In genomic region chr1:179293340-179294327, GRCh38 we compare ENCODE assay signal across 1 cellular context.
A peak's percentile ranks its signal among the peaks of the same experiment; 100 is the strongest.
TF ChIP-seq lines count a peak whose summit lies in the region.

Gene SOAT1, plus strand, starts transcription at chr1:179293797. Its CDS starts 8,888 bp downstream, at chr1:179302685.

TF ChIP-seq in HepG2, 621 proteins besides CTCF, POLR2A, EP300 and RAD21 (continued from another document and continues in another):
- TF ChIP-seq, protein P1, sequence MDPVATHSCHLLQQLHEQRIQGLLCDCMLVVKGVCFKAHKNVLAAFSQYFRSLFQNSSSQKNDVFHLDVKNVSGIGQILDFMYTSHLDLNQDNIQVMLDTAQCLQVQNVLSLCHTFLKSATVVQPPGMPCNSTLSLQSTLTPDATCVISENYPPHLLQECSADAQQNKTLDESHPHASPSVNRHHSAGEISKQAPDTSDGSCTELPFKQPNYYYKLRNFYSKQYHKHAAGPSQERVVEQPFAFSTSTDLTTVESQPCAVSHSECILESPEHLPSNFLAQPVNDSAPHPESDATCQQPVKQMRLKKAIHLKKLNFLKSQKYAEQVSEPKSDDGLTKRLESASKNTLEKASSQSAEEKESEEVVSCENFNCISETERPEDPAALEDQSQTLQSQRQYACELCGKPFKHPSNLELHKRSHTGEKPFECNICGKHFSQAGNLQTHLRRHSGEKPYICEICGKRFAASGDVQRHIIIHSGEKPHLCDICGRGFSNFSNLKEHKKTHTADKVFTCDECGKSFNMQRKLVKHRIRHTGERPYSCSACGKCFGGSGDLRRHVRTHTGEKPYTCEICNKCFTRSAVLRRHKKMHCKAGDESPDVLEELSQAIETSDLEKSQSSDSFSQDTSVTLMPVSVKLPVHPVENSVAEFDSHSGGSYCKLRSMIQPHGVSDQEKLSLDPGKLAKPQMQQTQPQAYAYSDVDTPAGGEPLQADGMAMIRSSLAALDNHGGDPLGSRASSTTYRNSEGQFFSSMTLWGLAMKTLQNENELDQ (CRISPR knock-in tag; IDR thresholded peaks at IDR 0.05; ENCODE audit: borderline replicate concordance): no peak
- TF ChIP-seq, protein P2, sequence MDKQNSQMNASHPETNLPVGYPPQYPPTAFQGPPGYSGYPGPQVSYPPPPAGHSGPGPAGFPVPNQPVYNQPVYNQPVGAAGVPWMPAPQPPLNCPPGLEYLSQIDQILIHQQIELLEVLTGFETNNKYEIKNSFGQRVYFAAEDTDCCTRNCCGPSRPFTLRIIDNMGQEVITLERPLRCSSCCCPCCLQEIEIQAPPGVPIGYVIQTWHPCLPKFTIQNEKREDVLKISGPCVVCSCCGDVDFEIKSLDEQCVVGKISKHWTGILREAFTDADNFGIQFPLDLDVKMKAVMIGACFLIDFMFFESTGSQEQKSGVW (CRISPR knock-in tag; IDR thresholded peaks at IDR 0.05; ENCODE audit: borderline replicate concordance): no peak; the same call in 1 of the 2 replicates
- TF ChIP-seq BRCA1 (CRISPR knock-in tag; IDR thresholded peaks at IDR 0.05) (no peak), PHF5A (CRISPR knock-in tag; IDR thresholded peaks at IDR 0.05; ENCODE audit: low read depth, unreplicated experiment) (no peak), CBX2 (IDR thresholded peaks at IDR 0.05; ENCODE audit: low read depth, low read length) (no peak), CBX2 (CRISPR knock-in tag; IDR thresholded peaks at IDR 0.05; ENCODE audit: low read depth) (no peak), SP5 (CRISPR knock-in tag; IDR thresholded peaks at IDR 0.05; ENCODE audit: borderline replicate concordance, low read depth) (peak; percentile 71; the same call in 1 of the 2 replicates), ZNF616 (CRISPR knock-in tag; IDR thresholded peaks at IDR 0.05; ENCODE audit: low read depth) (no peak; the same call in 1 of the 2 replicates), MAZ (IDR thresholded peaks at IDR 0.05; ENCODE audit: borderline replicate concordance, low read depth, low read length) (no peak; the same call in 1 of the 2 replicates), MAZ (CRISPR knock-in tag; IDR thresholded peaks at IDR 0.05; ENCODE audit: low read depth) (peak; percentile 83), HNF4G (IDR thresholded peaks at IDR 0.05; ENCODE audit: borderline replicate concordance, low read depth, low read length) (no peak), HNF4G (CRISPR knock-in tag; IDR thresholded peaks at IDR 0.05; ENCODE audit: borderline replicate concordance, low read depth) (0 out of 2 replicates have a peak, but pooled peaks have one; percentile 22), ZNF660 (CRISPR knock-in tag; IDR thresholded peaks at IDR 0.05; ENCODE audit: borderline replicate concordance, low read depth) (no peak), ZNF672 (CRISPR knock-in tag; IDR thresholded peaks at IDR 0.05) (peak; percentile 52; the same call in 1 of the 2 replicates), NBN (conservative IDR thresholded peaks at IDR 0.05) (no peak), HES4 (CRISPR knock-in tag; IDR thresholded peaks at IDR 0.05; ENCODE audit: borderline replicate concordance) (peak; percentile 73; the same call in 1 of the 2 replicates), MYC (CRISPR knock-in tag; IDR thresholded peaks at IDR 0.05; ENCODE audit: borderline replicate concordance) (peak; percentile 62; the same call in 1 of the 2 replicates), ZNF20 (CRISPR knock-in tag; IDR thresholded peaks at IDR 0.05) (no peak), TCF7L2 (IDR thresholded peaks at IDR 0.05; ENCODE audit: low read depth, low read length) (no peak), ZNF629 (CRISPR knock-in tag; conservative IDR thresholded peaks at IDR 0.05) (no peak), ZFP41 (CRISPR knock-in tag; IDR thresholded peaks at IDR 0.05; ENCODE audit: borderline replicate concordance) (no peak), TBX2 (CRISPR knock-in tag; IDR thresholded peaks at IDR 0.05; ENCODE audit: borderline replicate concordance) (peak; percentile 82; the same call in 1 of the 2 replicates), ZNF121 (CRISPR knock-in tag; IDR thresholded peaks at IDR 0.05) (no peak), ZNF34 (CRISPR knock-in tag; IDR thresholded peaks at IDR 0.05; ENCODE audit: borderline replicate concordance) (peak; percentile 68; the same call in 1 of the 2 replicates), ZNF446 (CRISPR knock-in tag; IDR thresholded peaks at IDR 0.05) (no peak), JDP2 (CRISPR knock-in tag; IDR thresholded peaks at IDR 0.05; ENCODE audit: borderline replicate concordance) (no peak), ZNF784 (CRISPR knock-in tag; IDR thresholded peaks at IDR 0.05; ENCODE audit: borderline replicate concordance) (peak; percentile 72; the same call in 1 of the 2 replicates), TGIF2 (CRISPR knock-in tag; IDR thresholded peaks at IDR 0.05) (no peak), ZNF792 (CRISPR knock-in tag; IDR thresholded peaks at IDR 0.05) (peak; percentile 37; the same call in 1 of the 2 replicates), KLF11 (CRISPR knock-in tag; IDR thresholded peaks at IDR 0.05) (0 out of 2 replicates have a peak, but pooled peaks have one; percentile 41), ZBTB42 (CRISPR knock-in tag; IDR thresholded peaks at IDR 0.05) (no peak; the same call in 1 of the 2 replicates), MYNN (CRISPR knock-in tag; IDR thresholded peaks at IDR 0.05; ENCODE audit: low read depth) (no peak), ZNF460 (CRISPR knock-in tag; IDR thresholded peaks at IDR 0.05; ENCODE audit: borderline replicate concordance) (peak; percentile 52; the same call in 1 of the 2 replicates), SOX13 (IDR thresholded peaks at IDR 0.05) (no peak), SOX13 (CRISPR knock-in tag; conservative IDR thresholded peaks at IDR 0.05 in 1 of 2, IDR thresholded peaks at IDR 0.05 in 1 of 2) (no peak), HDAC1 (CRISPR knock-in tag; IDR thresholded peaks at IDR 0.05) (peak; percentile 90), ARID2 (CRISPR knock-in tag; IDR thresholded peaks at IDR 0.05; ENCODE audit: borderline replicate concordance) (no peak), PHB2 (IDR thresholded peaks at IDR 0.05; ENCODE audit: partially characterized antibody) (no peak), AGO2 (optimal IDR thresholded peaks at IDR 0.05; ENCODE audit: low read depth, low read length) (peak; percentile 65), ONECUT2 (CRISPR knock-in tag; IDR thresholded peaks at IDR 0.05) (no peak), HMGA1 (CRISPR knock-in tag; conservative IDR thresholded peaks at IDR 0.05) (no peak), FOXC1 (CRISPR knock-in tag; IDR thresholded peaks at IDR 0.05; ENCODE audit: borderline replicate concordance) (no peak), CEBPB (IDR thresholded peaks at IDR 0.05; ENCODE audit: borderline replicate concordance, low read depth, low read length) (no peak), RCOR2 (CRISPR knock-in tag; IDR thresholded peaks at IDR 0.05) (no peak), CHCHD3 (CRISPR knock-in tag; IDR thresholded peaks at IDR 0.05) (peak; percentile 38; the same call in 1 of the 2 replicates), MED13 (CRISPR knock-in tag; IDR thresholded peaks at IDR 0.05) (no peak; the same call in 1 of the 2 replicates), ZNF589 (CRISPR knock-in tag; conservative IDR thresholded peaks at IDR 0.05) (0 out of 2 replicates have a peak, but pooled peaks have one; percentile 71), ATF2 (CRISPR knock-in tag; IDR thresholded peaks at IDR 0.05) (peak; percentile 26; the same call in 1 of the 2 replicates), ETS1 (CRISPR knock-in tag; IDR thresholded peaks at IDR 0.05) (no peak), ZNF781 (CRISPR knock-in tag; IDR thresholded peaks at IDR 0.05; ENCODE audit: borderline replicate concordance, not compliant biosample characterization) (no peak), ZNF546 (CRISPR knock-in tag; conservative IDR thresholded peaks at IDR 0.05) (no peak; the same call in 1 of the 2 replicates)
- TF ChIP-seq, protein P3, sequence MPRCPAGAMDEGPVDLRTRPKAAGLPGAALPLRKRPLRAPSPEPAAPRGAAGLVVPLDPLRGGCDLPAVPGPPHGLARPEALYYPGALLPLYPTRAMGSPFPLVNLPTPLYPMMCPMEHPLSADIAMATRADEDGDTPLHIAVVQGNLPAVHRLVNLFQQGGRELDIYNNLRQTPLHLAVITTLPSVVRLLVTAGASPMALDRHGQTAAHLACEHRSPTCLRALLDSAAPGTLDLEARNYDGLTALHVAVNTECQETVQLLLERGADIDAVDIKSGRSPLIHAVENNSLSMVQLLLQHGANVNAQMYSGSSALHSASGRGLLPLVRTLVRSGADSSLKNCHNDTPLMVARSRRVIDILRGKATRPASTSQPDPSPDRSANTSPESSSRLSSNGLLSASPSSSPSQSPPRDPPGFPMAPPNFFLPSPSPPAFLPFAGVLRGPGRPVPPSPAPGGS (CRISPR knock-in tag; IDR thresholded peaks at IDR 0.05): peak; percentile 20; the same call in 1 of the 2 replicates
- TF ChIP-seq, protein P4, sequence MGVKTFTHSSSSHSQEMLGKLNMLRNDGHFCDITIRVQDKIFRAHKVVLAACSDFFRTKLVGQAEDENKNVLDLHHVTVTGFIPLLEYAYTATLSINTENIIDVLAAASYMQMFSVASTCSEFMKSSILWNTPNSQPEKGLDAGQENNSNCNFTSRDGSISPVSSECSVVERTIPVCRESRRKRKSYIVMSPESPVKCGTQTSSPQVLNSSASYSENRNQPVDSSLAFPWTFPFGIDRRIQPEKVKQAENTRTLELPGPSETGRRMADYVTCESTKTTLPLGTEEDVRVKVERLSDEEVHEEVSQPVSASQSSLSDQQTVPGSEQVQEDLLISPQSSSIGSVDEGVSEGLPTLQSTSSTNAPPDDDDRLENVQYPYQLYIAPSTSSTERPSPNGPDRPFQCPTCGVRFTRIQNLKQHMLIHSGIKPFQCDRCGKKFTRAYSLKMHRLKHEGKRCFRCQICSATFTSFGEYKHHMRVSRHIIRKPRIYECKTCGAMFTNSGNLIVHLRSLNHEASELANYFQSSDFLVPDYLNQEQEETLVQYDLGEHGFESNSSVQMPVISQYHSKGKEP (CRISPR knock-in tag; IDR thresholded peaks at IDR 0.05): no peak
- TF ChIP-seq, protein P5, sequence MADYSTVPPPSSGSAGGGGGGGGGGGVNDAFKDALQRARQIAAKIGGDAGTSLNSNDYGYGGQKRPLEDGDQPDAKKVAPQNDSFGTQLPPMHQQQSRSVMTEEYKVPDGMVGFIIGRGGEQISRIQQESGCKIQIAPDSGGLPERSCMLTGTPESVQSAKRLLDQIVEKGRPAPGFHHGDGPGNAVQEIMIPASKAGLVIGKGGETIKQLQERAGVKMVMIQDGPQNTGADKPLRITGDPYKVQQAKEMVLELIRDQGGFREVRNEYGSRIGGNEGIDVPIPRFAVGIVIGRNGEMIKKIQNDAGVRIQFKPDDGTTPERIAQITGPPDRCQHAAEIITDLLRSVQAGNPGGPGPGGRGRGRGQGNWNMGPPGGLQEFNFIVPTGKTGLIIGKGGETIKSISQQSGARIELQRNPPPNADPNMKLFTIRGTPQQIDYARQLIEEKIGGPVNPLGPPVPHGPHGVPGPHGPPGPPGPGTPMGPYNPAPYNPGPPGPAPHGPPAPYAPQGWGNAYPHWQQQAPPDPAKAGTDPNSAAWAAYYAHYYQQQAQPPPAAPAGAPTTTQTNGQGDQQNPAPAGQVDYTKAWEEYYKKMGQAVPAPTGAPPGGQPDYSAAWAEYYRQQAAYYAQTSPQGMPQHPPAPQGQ (CRISPR knock-in tag; IDR thresholded peaks at IDR 0.05; ENCODE audit: borderline replicate concordance): no peak
